In the genomic region with DNA sequence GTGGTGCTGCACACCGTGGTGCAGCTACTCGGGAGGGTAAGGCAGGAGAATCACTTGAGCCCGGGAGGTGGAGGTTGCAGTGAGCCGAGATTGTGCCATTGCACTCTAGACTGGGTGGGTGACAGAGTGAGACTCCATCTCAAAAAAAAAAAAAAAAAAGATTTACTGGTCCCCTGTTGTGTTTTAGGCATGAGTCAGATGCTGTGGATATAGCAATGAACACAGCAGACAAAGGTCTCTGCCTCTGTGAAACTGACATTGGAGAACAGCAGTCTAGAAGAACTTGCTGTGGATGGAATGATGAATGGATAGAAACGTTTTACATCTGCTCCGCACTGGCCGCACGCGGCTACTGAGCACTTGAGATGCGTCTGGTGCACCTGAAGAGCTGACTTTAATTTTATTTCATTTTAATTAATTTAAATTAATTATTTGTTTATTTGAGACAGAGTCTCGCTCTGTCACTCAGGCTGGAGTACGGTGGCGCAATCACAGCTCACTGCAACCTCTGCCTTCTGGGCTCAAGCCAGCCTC, we compare ENCODE assay signal across 2 cellular contexts.
TF ChIP-seq lines count a peak whose summit lies in the region.

No MANE protein-coding gene starts in this region.

TF ChIP-seq in IMR-90, 13 proteins besides CTCF, POLR2A, EP300 and RAD21:
- TF ChIP-seq RFX5 (IDR thresholded peaks at IDR 0.05; ENCODE audit: low read depth, low read length) (no peak), SMC3 (IDR thresholded peaks at IDR 0.05; ENCODE audit: low read depth, low read length) (no peak), CEBPB (IDR thresholded peaks at IDR 0.05; ENCODE audit: low read depth, low read length) (no peak), NFE2L2 (IDR thresholded peaks at IDR 0.05; ENCODE audit: low read depth, low read length) (no peak), CHD1 (IDR thresholded peaks at IDR 0.05; ENCODE audit: low read depth, low read length) (no peak), MAZ (IDR thresholded peaks at IDR 0.05; ENCODE audit: borderline replicate concordance, low read depth, low read length) (no peak), RCOR1 (IDR thresholded peaks at IDR 0.05; ENCODE audit: insufficient replicate concordance, low read length) (no peak), MAFK (IDR thresholded peaks at IDR 0.05; ENCODE audit: low read depth, low read length) (no peak), MXI1 (IDR thresholded peaks at IDR 0.05; ENCODE audit: borderline replicate concordance, low read depth, low read length) (no peak), BHLHE40 (IDR thresholded peaks at IDR 0.05; ENCODE audit: low read depth, low read length) (no peak), FOS (IDR thresholded peaks at IDR 0.05; ENCODE audit: low read depth, low read length) (no peak)
- TF ChIP-seq, protein P1, sequence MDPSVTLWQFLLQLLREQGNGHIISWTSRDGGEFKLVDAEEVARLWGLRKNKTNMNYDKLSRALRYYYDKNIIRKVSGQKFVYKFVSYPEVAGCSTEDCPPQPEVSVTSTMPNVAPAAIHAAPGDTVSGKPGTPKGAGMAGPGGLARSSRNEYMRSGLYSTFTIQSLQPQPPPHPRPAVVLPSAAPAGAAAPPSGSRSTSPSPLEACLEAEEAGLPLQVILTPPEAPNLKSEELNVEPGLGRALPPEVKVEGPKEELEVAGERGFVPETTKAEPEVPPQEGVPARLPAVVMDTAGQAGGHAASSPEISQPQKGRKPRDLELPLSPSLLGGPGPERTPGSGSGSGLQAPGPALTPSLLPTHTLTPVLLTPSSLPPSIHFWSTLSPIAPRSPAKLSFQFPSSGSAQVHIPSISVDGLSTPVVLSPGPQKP (IDR thresholded peaks at IDR 0.05; ENCODE audit: borderline replicate concordance, low read depth, low read length): no peak
- TF ChIP-seq, protein P2, sequence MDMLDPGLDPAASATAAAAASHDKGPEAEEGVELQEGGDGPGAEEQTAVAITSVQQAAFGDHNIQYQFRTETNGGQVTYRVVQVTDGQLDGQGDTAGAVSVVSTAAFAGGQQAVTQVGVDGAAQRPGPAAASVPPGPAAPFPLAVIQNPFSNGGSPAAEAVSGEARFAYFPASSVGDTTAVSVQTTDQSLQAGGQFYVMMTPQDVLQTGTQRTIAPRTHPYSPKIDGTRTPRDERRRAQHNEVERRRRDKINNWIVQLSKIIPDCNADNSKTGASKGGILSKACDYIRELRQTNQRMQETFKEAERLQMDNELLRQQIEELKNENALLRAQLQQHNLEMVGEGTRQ (IDR thresholded peaks at IDR 0.05; ENCODE audit: low read depth, low read length): no peak
TF ChIP-seq in IMR-90: peak in this region for 0.

TF ChIP-seq in endothelial cell of umbilical vein, 7 proteins besides CTCF, POLR2A, EP300 and RAD21:
- TF ChIP-seq GATA2 (IDR thresholded peaks at IDR 0.05; ENCODE audit: insufficient read depth, insufficient read length, low read depth, low read length): no peak
- no peak for TF ChIP-seq JUN (IDR thresholded peaks at IDR 0.05; ENCODE audit: borderline replicate concordance, insufficient read depth, insufficient read length, low read depth)
- no peak for TF ChIP-seq POLR2AphosphoS5 (IDR thresholded peaks at IDR 0.05; ENCODE audit: insufficient read depth, low read depth, low read length)
- TF ChIP-seq MYC (IDR thresholded peaks at IDR 0.05; ENCODE audit: low read depth, low read length): no peak
- no peak for TF ChIP-seq EZH2 (IDR thresholded peaks at IDR 0.05; ENCODE audit: borderline replicate concordance, low read depth, low read length, severe bottlenecking)
- no peak for TF ChIP-seq FOS (IDR thresholded peaks at IDR 0.05; ENCODE audit: borderline replicate concordance, insufficient read depth, low read length)
- TF ChIP-seq MAX (IDR thresholded peaks at IDR 0.05; ENCODE audit: insufficient read depth, insufficient read length): no peak
TF ChIP-seq in endothelial cell of umbilical vein: peak in this region for 0.
